ENCODE assay signal across 21 cellular contexts in the genomic region with DNA sequence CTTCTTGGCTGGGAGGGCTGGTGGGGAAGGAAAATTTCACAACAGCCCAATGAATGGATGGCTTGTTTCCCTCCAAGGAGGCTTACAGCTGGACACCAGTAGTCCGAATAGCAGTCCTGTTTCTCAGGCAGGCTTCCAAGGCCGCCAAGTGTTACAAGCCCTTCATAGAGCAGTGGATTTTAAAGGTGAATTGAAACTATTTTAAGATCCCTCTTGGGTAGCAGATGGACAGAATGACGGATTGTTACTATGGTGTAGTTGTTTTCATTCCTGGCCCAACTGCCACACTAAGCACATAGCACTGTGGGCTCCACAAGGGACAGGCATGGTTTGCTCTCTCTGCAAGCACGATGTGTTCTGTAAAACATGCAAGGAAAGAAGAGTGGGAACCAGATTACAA.
DNase-seq lines count a peak whose midpoint lies in the region; ATAC-seq and TF ChIP-seq lines count a peak whose summit lies in the region.
"Had no signal": no experiment of that assay in that cellular context is flagged by ENCODE, and none has a peak within 500 bp of the region (broad histone marks: within the 10 kb centered on the region; RNA-seq: fewer than 3 reads in every experiment).

No MANE protein-coding gene starts in this region.

- H3K27me3 Mint-ChIP-seq in central memory CD8-positive, alpha-beta T cell = no peaks in the 10 kb centered on the region
- H3K27me3 Mint-ChIP-seq: activated naive CD8-positive, alpha-beta T cell treated with anti-CD3 and anti-CD28 coated beads, Interleukin-2, amount 10 ng/mL, durations not matched to agents 7 days and 5 days; T-helper 17 cell had no signal

- H3K27ac ChIP-seq in right atrium auricular region (no peak overlapping the region), hepatocyte (no peak overlapping the region)
- H3K27ac ChIP-seq: BLaER1 treated with 17β-estradiol and CSF1 and Interleukin-3, amounts not matched to agents 10 nM and 100 nM; coronary artery; uterus had no signal

- H3K9me3 Mint-ChIP-seq in central memory CD8-positive, alpha-beta T cell = no peaks in the 10 kb centered on the region

- H3K36me3 Mint-ChIP-seq in central memory CD8-positive, alpha-beta T cell (ENCODE audit: insufficient read depth) = no peaks in the 10 kb centered on the region
- H3K36me3 Mint-ChIP-seq: mesothelial cell of epicardium had no signal

- H3K4me2 ChIP-seq in hepatocyte = no peak overlapping the region

- H3K4me3 Mint-ChIP-seq in central memory CD8-positive, alpha-beta T cell = no peak overlapping the region
- H3K4me3 Mint-ChIP-seq: activated naive CD8-positive, alpha-beta T cell treated with anti-CD3 and anti-CD28 coated beads, Interleukin-2, amount 10 ng/mL, durations not matched to agents 7 days and 5 days; mesothelial cell of epicardium; T-helper 17 cell had no signal

- no peaks in the 10 kb centered on the region for H4K20me1 ChIP-seq in hepatocyte (ENCODE audit: insufficient read depth, poor library complexity, severe bottlenecking)
- H4K20me1 ChIP-seq: BLaER1 treated with 17β-estradiol and CSF1 and Interleukin-3, amounts not matched to agents 10 nM and 100 nM had no signal

- WGBS in hepatocyte (ENCODE audit: low lambda C conversion rate, missing lambda C conversion rate) = 84% methylated on average over 4 of the region's 4 CpGs

- H3K4me3 ChIP-seq in right atrium auricular region (no peak overlapping the region), hepatocyte (no peak overlapping the region)
- H3K4me3 ChIP-seq: BLaER1 treated with 17β-estradiol and CSF1 and Interleukin-3, amounts not matched to agents 10 nM and 100 nM; coronary artery; uterus had no signal

- TF ChIP-seq CTCF in right atrium auricular region (IDR thresholded peaks at IDR 0.05) (no peak), hepatocyte (IDR thresholded peaks at IDR 0.05; ENCODE audit: poor library complexity) (no peak)

- no peaks in the 10 kb centered on the region for H3K9me3 ChIP-seq in right atrium auricular region
- H3K9me3 ChIP-seq in hepatocyte (ENCODE audit: low read depth) = no peaks in the 10 kb centered on the region
- H3K9me3 ChIP-seq: uterus had no signal

- peak overlapping the region; percentile 38 for H3K27ac Mint-ChIP-seq in central memory CD8-positive, alpha-beta T cell (ENCODE audit: low read depth)
- H3K27ac Mint-ChIP-seq: mesothelial cell of epicardium, T-helper 17 cell had no signal

- H3K4me1 ChIP-seq in right atrium auricular region (no peaks in the 10 kb centered on the region), hepatocyte (ENCODE audit: insufficient read depth) (no peaks in the 10 kb centered on the region)
- H3K4me1 ChIP-seq: uterus had no signal

- no peaks in the 10 kb centered on the region for H3K36me3 ChIP-seq in right atrium auricular region
- no peaks in the 10 kb centered on the region for H3K36me3 ChIP-seq in hepatocyte (replicated peaks; ENCODE audit: insufficient read depth, low read depth)
- H3K36me3 ChIP-seq: BLaER1 treated with 17β-estradiol and CSF1 and Interleukin-3, amounts not matched to agents 10 nM and 100 nM; uterus had no signal

- intact Hi-C loops in Right ventricle myocardium inferior (cut with DNase I) = no loop called here

- H3K4me1 Mint-ChIP-seq in central memory CD8-positive, alpha-beta T cell = peaks cover 28% of the 10 kb centered on the region
- H3K4me1 Mint-ChIP-seq: mesothelial cell of epicardium had no signal

- no peaks in the 10 kb centered on the region for H3K27me3 ChIP-seq in right atrium auricular region
- no peaks in the 10 kb centered on the region for H3K27me3 ChIP-seq in hepatocyte
- H3K27me3 ChIP-seq: BLaER1 treated with 17β-estradiol and CSF1 and Interleukin-3, amounts not matched to agents 10 nM and 100 nM; uterus had no signal

- H2AFZ ChIP-seq in hepatocyte = no peak overlapping the region

- peak; percentile 85 for DNase-seq in Right ventricle myocardium inferior (ENCODE audit: missing footprints)
- no peak for DNase-seq in right atrium auricular region (ENCODE audit: low spot score)
- DNase-seq in central memory CD8-positive, alpha-beta T cell (ENCODE audit: low spot score in 2 of 2) = no peak
- peak; percentile 76 for DNase-seq in medulla oblongata (ENCODE audit: extremely low spot score)
- DNase-seq in superior temporal gyrus (ENCODE audit: extremely low spot score) = peak; percentile 27
- DNase-seq in hepatocyte (ENCODE audit: low spot score) = no peak
- no peak for DNase-seq in NCI-H510A (lab: John Stamatoyannopoulos, UW)
- DNase-seq: activated CD4-positive, alpha-beta T cell treated with anti-CD3 and anti-CD28 coated beads for 4 hours; activated naive CD8-positive, alpha-beta T cell treated with anti-CD3 and anti-CD28 coated beads, Interleukin-2, amount 10 ng/mL, durations not matched to agents 7 days and 5 days; NCI-H1092 treated with DMSO at 0.1 percent for 48 hours; NCI-H2029 treated with DMSO at 0.1 percent for 48 hours; NCI-H226; NCI-H82; PC-3; stimulated activated CD8-positive, alpha-beta memory T cell treated with anti-CD3 and anti-CD28 coated beads, Interleukin-4, amount 100 ng/mL, for 48 hours; T-helper 17 cell; uterus had no signal

- no peaks in the 10 kb centered on the region for H3K9me2 ChIP-seq in hepatocyte (replicated peaks; ENCODE audit: insufficient read depth)

- ATAC-seq in Right ventricle myocardium inferior (peak; percentile 92), HG02678 (IDR thresholded peaks at IDR 0.05; ENCODE audit: unreplicated experiment) (no peak)
- no peak for ATAC-seq in central memory CD8-positive, alpha-beta T cell (replicated peaks; ENCODE audit: extremely low read depth, poor library complexity, severe bottlenecking)
- ATAC-seq: PC-3, T-helper 17 cell had no signal

- H3K79me2 ChIP-seq in hepatocyte = no peaks in the 10 kb centered on the region

Comparison
In these comparisons a context has a peak if more than half of its experiments do, and no peak if none do; other contexts are left out.
1. DNase-seq: peak in Right ventricle myocardium inferior (single experiment), medulla oblongata (single experiment) and superior temporal gyrus (single experiment); none in right atrium auricular region (single experiment), central memory CD8-positive, alpha-beta T cell (0 of 2), hepatocyte (single experiment) and NCI-H510A (single experiment).